In genomic region chr5:166726406-166726805, GRCh38 we compare ENCODE assay signal across 15 cellular contexts.
DNase-seq lines count a peak whose midpoint lies in the region; ATAC-seq, FAIRE-seq and TF ChIP-seq lines count a peak whose summit lies in the region.
"Had no signal": no experiment of that assay in that cellular context is flagged by ENCODE, and none has a peak within 500 bp of the region (broad histone marks: within the 10 kb centered on the region; RNA-seq: fewer than 3 reads in every experiment).

No MANE protein-coding gene starts in this region.

- H3K27me3 Mint-ChIP-seq in progenitor cell of endocrine pancreas, result peaks cover 3% of the 10 kb centered on the region

- H3K4me1 Mint-ChIP-seq in progenitor cell of endocrine pancreas (ENCODE audit: low read depth), result peaks cover 31% of the 10 kb centered on the region
- H3K4me1 Mint-ChIP-seq: CD14-positive monocyte had no signal

- H3K4me3 Mint-ChIP-seq in progenitor cell of endocrine pancreas (ENCODE audit: low read depth), result no peak overlapping the region
- H3K4me3 Mint-ChIP-seq: CD14-positive monocyte; CD8-positive, alpha-beta T cell; HFFc6 had no signal

- peak; percentile 90 for ATAC-seq in left lobe of liver
- ATAC-seq: A549; CD8-positive, alpha-beta T cell had no signal

- no peak for FAIRE-seq in RCC 7860 (lab: Jason Lieb, UNC)
- FAIRE-seq: A549, GM18507, HTR-8/SVneo had no signal

- DNase-seq in HuH-7 (ENCODE audit: low spot score) (peak; percentile 72), MV-4-11 (lab: John Stamatoyannopoulos, UW) (peak; percentile 15), left lobe of liver (ENCODE audit: low spot score) (peak; percentile 55), progenitor cell of endocrine pancreas (ENCODE audit: low spot score, unreplicated experiment) (no peak), DMS153 treated with DMSO at 0.1 percent for 48 hours (lab: John Stamatoyannopoulos, UW; ENCODE audit: unreplicated experiment) (no peak), RCC 7860 (ENCODE audit: low spot score) (no peak)
- DNase-seq: CD8-positive, alpha-beta T cell; DMS53; HCEC 1CT; HFFc6; IMR-90 had no signal

- no peaks in the 10 kb centered on the region for H3K36me3 Mint-ChIP-seq in progenitor cell of endocrine pancreas (ENCODE audit: insufficient read depth)
- H3K36me3 Mint-ChIP-seq: CD14-positive monocyte; CD8-positive, alpha-beta T cell had no signal

- peak overlapping the region; percentile 56 for H3K27ac Mint-ChIP-seq in progenitor cell of endocrine pancreas
- H3K27ac Mint-ChIP-seq: CD14-positive monocyte; CD8-positive, alpha-beta T cell; HFFc6 had no signal

- no peak for TF ChIP-seq CTCF in progenitor cell of endocrine pancreas (IDR thresholded peaks at IDR 0.05; ENCODE audit: unreplicated experiment)

- H3K9me3 Mint-ChIP-seq in progenitor cell of endocrine pancreas (ENCODE audit: low read depth), result no peaks in the 10 kb centered on the region

Comparison
In these comparisons a context has a peak if more than half of its experiments do, and no peak if none do; other contexts are left out.
1. DNase-seq: peak in HuH-7 (single experiment), MV-4-11 (single experiment) and left lobe of liver (single experiment); none in progenitor cell of endocrine pancreas (single experiment), DMS153 treated with DMSO at 0.1 percent for 48 hours (single experiment) and RCC 7860 (single experiment).